8 cellular contexts compared by ENCODE assay signal in the genomic region with DNA sequence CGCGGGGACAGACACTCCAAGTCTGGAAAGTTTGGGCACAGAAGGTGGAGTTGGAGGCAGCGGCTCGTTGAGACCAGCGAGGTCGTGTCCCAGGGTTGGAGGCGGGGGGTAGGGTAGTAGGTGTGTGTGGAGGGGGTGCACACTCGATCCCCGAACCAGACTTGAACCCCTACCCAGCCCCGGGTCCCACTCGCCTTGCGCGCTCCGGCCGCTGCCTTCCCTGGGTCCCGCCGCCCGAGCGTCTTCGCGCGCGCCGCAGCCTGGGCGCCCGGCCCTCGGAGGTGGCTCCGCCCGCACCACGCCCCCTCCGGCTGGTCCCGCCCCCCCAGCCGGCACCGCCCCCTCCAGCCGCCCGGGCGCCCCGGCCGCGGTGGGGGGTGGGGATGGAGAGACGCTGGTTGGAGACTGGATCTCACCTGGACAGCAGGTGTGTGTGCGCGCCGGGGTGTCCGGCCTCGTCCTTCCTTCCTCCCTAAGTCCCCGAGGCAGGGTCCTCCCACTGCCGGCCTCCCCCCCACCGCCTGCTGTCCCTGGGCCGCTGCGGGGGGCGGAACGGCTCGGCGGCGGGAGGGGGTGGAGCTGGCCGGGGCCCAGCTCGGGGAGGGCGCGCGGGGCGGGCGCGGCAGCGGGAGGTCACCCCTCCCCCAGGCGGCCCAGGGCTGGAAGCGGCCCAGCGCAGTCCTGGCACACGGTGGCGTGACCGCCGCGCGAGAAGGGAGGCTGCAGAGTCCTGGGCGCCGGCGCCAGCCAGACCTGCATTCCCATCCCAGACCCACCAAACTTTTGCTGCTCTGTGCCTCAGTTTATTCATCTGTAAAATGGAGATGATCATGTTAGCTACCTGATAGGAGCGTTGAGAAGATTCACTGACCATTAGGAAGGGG. TPM values are rescaled to one million over a fixed set of nuclear protein-coding genes. Genes with fewer than 3 reads are reported as not detected.
A peak's percentile ranks its signal among the peaks of the same experiment; 100 is the strongest.
DNase-seq lines count a peak whose midpoint lies in the region; ATAC-seq, FAIRE-seq and TF ChIP-seq lines count a peak whose summit lies in the region.

Gene KANK2, minus strand, starts transcription at position 255 of the 884 bp plus-strand sequence. CDS start 3,034 bp downstream, outside the sequence.

- dilution Hi-C loops in endothelial cell of umbilical vein (cut with MboI; ENCODE audit: extremely low pct_ligation_motif_present, low sequenced_read_pairs): no loop called here

- peak; percentile 66 for ATAC-seq in GM19372 (IDR thresholded peaks at IDR 0.05; ENCODE audit: low read depth, unreplicated experiment)

- no peaks in the 10 kb centered on the region; a peak in 1 of 22 replicates for H4K20me1 ChIP-seq in BLaER1 treated with 17β-estradiol and CSF1 and Interleukin-3, amounts not matched to agents 10 nM and 100 nM
- H4K20me1 ChIP-seq in endothelial cell of umbilical vein (replicated peaks; ENCODE audit: control insufficient read depth, extremely low read depth, insufficient read depth, low read length): no peaks in the 10 kb centered on the region

- intact Hi-C loops in endothelial cell of umbilical vein (cut with micrococcal nuclease): loop anchor here (1.0 to 2.0 kb wide), 3 partner anchors 19 to 55 kb away; no protein-coding TSS in a partner anchor

- no peaks in the 10 kb centered on the region for H3K9me3 ChIP-seq in BLaER1 treated with 17β-estradiol and CSF1 and Interleukin-3, amounts not matched to agents 10 nM and 100 nM (replicated peaks in 1 of 11)
- H3K9me3 ChIP-seq in NT2/D1 (ENCODE audit: insufficient read depth, low read length) (no peaks in the 10 kb centered on the region), endothelial cell of umbilical vein (replicated peaks; ENCODE audit: control insufficient read depth, insufficient read depth, low read length) (no peaks in the 10 kb centered on the region)

- POLR2A ChIA-PET in endothelial cell of umbilical vein (lab: Charles Lee): interaction anchor here (0.6 kb wide), 1 partner anchor 72 kb away, joined by 3 read pairs; no protein-coding TSS in a partner anchor

- peak within 1 kb of the TSS; percentile 34 for H2AFZ ChIP-seq in endothelial cell of umbilical vein (ENCODE audit: low read depth, low read length)

- H3K9ac ChIP-seq in BLaER1 treated with 17β-estradiol and CSF1 and Interleukin-3, amounts not matched to agents 10 nM and 100 nM: peak within 1 kb of the TSS; percentile 76 to 86 (median 82)
- H3K9ac ChIP-seq in NT2/D1 (ENCODE audit: insufficient read length, low read depth) (peak within 1 kb of the TSS; percentile 85), endothelial cell of umbilical vein (replicated peaks; ENCODE audit: extremely low read depth, insufficient read depth, low read length) (peak within 1 kb of the TSS; percentile 81)

- no peaks in the 10 kb centered on the region for H3K27me3 ChIP-seq in BLaER1 treated with 17β-estradiol and CSF1 and Interleukin-3, amounts not matched to agents 10 nM and 100 nM
- no peaks in the 10 kb centered on the region for H3K27me3 ChIP-seq in NT2/D1 (ENCODE audit: insufficient read depth, insufficient read length)
- no peaks in the 10 kb centered on the region for H3K27me3 ChIP-seq in endothelial cell of umbilical vein (ENCODE audit: control insufficient read depth in 2 of 2, insufficient read depth in 2 of 2, low read length in 2 of 2)

- peak within 1 kb of the TSS; percentile 92 to 99 (median 96) for H3K4me2 ChIP-seq in BLaER1 treated with 17β-estradiol and CSF1 and Interleukin-3, amounts not matched to agents 10 nM and 100 nM
- H3K4me2 ChIP-seq in endothelial cell of umbilical vein (ENCODE audit: insufficient read depth, low read length): peak within 1 kb of the TSS; percentile 59

- H3K4me3 ChIP-seq in BLaER1 treated with 17β-estradiol and CSF1 and Interleukin-3, amounts not matched to agents 10 nM and 100 nM: peak within 1 kb of the TSS; percentile 63 to 81 (median 76)
- peak within 1 kb of the TSS; percentile 65 for H3K4me3 ChIP-seq in NT2/D1 (ENCODE audit: insufficient read length, low read depth)
- peak within 1 kb of the TSS; percentile 52 to 87 (median 69) for H3K4me3 ChIP-seq in endothelial cell of umbilical vein (replicated peaks in 1 of 3; ENCODE audit: insufficient read depth in 1 of 3, low read depth in 1 of 3, low read length in 3 of 3)

- TF ChIP-seq CTCF in endothelial cell of umbilical vein (IDR thresholded peaks at IDR 0.05; ENCODE audit: extremely low read depth in 1 of 2, insufficient read depth in 1 of 2, low read depth in 1 of 2, low read length in 2 of 2): no peak

- CTCF ChIA-PET in endothelial cell of umbilical vein (lab: Charles Lee): interaction anchor here (1.0 to 2.2 kb wide), 5 partner anchors 10 to 162 kb away, joined by 3 to 17 read pairs (median 5); no protein-coding TSS in a partner anchor

- no peaks in the 10 kb centered on the region for H3K9me1 ChIP-seq in endothelial cell of umbilical vein (replicated peaks; ENCODE audit: control insufficient read depth, extremely low read depth, insufficient read depth, low read length)

- peaks cover 44 to 74% (median 61%) of the 10 kb centered on the region in 10 experiments for H3K4me1 ChIP-seq in BLaER1 treated with 17β-estradiol and CSF1 and Interleukin-3, amounts not matched to agents 10 nM and 100 nM
- H3K4me1 ChIP-seq in NT2/D1 (ENCODE audit: insufficient read depth, insufficient read length) (peaks cover 10% of the 10 kb centered on the region), endothelial cell of umbilical vein (ENCODE audit: control insufficient read depth, extremely low read depth, insufficient read depth, low read length) (peaks cover 19% of the 10 kb centered on the region)

- peak; percentile 81 for FAIRE-seq in endothelial cell of umbilical vein (lab: Jason Lieb, UNC)

- peaks cover 33% of the 10 kb centered on the region for H3K79me2 ChIP-seq in endothelial cell of umbilical vein (ENCODE audit: control insufficient read depth, insufficient read depth, low read length)

- H3K36me3 ChIP-seq in BLaER1 treated with 17β-estradiol and CSF1 and Interleukin-3, amounts not matched to agents 10 nM and 100 nM: peaks cover 11 to 18% (median 15%) of the 10 kb centered on the region in 11 experiments; a peak in 21 of 22 replicates
- H3K36me3 ChIP-seq in NT2/D1 (ENCODE audit: insufficient read depth, insufficient read length, low read length) (peaks cover 52% of the 10 kb centered on the region), endothelial cell of umbilical vein (ENCODE audit: control insufficient read depth in 2 of 2, extremely low read depth in 1 of 2, insufficient read depth in 2 of 2, low read length in 2 of 2) (peaks cover 10 to 38% of the 10 kb centered on the region in 2 experiments)

- peak within 1 kb of the TSS in 10 of 11 experiments; percentile 60 to 81 (median 74); a peak in 20 of 22 replicates for H3K27ac ChIP-seq in BLaER1 treated with 17β-estradiol and CSF1 and Interleukin-3, amounts not matched to agents 10 nM and 100 nM
- H3K27ac ChIP-seq in endothelial cell of umbilical vein (ENCODE audit: insufficient read depth, low read depth, low read length): peak within 1 kb of the TSS; percentile 71

- TF ChIP-seq POLR2A in endothelial cell of umbilical vein (IDR thresholded peaks at IDR 0.05; ENCODE audit: low read depth, low read length): peak; percentile 84

- no TSS peak for BruUV-seq in endothelial cell of umbilical vein (replicated peaks; lab: Mats Ljungman, UMichigan)

- peak; percentile 89 for DNase-seq in HK-2 (ENCODE audit: unreplicated experiment)
- DNase-seq in NT2/D1 (ENCODE audit: low read depth, low spot score): peak; percentile 48
- DNase-seq in activated T-cell treated with anti-CD3 and anti-CD28 coated beads for 24 hours (ENCODE audit: low read depth): peak; percentile 72
- peak; percentile 71 for DNase-seq in endothelial cell of umbilical vein (ENCODE audit: low read depth, low spot score)
- peak; percentile 77 for DNase-seq in midbrain (lab: John Stamatoyannopoulos, UW)
- DNase-seq in stimulated activated CD8-positive, alpha-beta memory T cell treated with anti-CD3 and anti-CD28 coated beads, Interleukin-15, amount 100 ng/mL, for 48 hours (ENCODE audit: low read depth in 2 of 2): peak; percentile 59 to 62

TF ChIP-seq in endothelial cell of umbilical vein, 7 proteins besides CTCF, POLR2A, EP300 and RAD21:
- TF ChIP-seq POLR2AphosphoS5 (IDR thresholded peaks at IDR 0.05; ENCODE audit: insufficient read depth, low read depth, low read length) (peak; percentile 68), FOS (IDR thresholded peaks at IDR 0.05; ENCODE audit: borderline replicate concordance, insufficient read depth, low read length) (no peak), JUN (IDR thresholded peaks at IDR 0.05; ENCODE audit: borderline replicate concordance, insufficient read depth, insufficient read length, low read depth) (no peak)

RNA-seq across cellular contexts. Expression of gene KANK2, which starts in this region (rescaled TPM):
- 77.9 and 78.0 TPM in 2 replicates for total RNA-seq in endothelial cell of umbilical vein
- polyA plus RNA-seq in endothelial cell of umbilical vein: 41.7 and 48.1 TPM in 2 replicates
- polyA plus RNA-seq in endothelial cell of umbilical vein (2011; cell fraction: cytosol; rRNA removed): 37.0 and 37.1 TPM in 2 replicates
- 101 and 115 TPM in 2 replicates for polyA plus RNA-seq in endothelial cell of umbilical vein (2011; cell fraction: nucleus; rRNA removed)
- 49.4 and 55.2 TPM in 2 replicates for polyA plus RNA-seq in endothelial cell of umbilical vein (2012)
- polyA minus RNA-seq in endothelial cell of umbilical vein: 75.6 and 93.5 TPM in 2 replicates
- 60.2 TPM for polyA minus RNA-seq in endothelial cell of umbilical vein (2011; cell fraction: cytosol; rRNA and poly(A)+ RNA removed)
- polyA minus RNA-seq in endothelial cell of umbilical vein (2011; cell fraction: nucleus; rRNA and poly(A)+ RNA removed): 52.0 and 75.1 TPM in 2 replicates

Comparison
In these comparisons a context has a peak if more than half of its experiments do, and no peak if none do; other contexts are left out.
1. Peak in every context shown above with its lines: DNase-seq, ATAC-seq, H3K4me3 ChIP-seq and H3K27ac ChIP-seq.